1 cellular context compared by ENCODE assay signal in the genomic region with DNA sequence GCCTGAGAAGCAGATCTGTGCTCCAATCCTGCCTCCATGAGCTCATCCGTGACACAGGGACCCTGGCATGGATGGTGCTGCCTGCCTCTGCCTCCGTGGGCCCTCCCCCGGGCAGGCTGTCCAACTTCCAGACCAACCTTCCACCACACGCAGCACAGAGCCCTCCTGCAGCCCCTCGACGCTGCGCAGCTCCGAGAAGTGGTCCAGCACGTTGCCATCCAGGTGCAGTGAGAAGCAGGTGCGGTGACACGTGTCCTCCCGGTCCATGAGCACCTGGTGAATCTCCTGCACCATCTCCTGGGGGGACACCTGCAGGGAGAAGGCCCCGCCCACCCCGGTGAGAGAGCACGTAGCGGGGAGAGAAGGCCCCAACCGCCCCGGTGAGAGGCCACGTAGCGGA.
TF ChIP-seq lines count a peak whose summit lies in the region.

No MANE protein-coding gene starts in this region.

TF ChIP-seq in HEK293, 187 proteins besides CTCF, POLR2A, EP300 and RAD21:
- no peak for TF ChIP-seq ZNF24 (tag by site-specific recombination; IDR thresholded peaks at IDR 0.05)
- TF ChIP-seq KLF10 (tag by site-specific recombination; IDR thresholded peaks at IDR 0.05), result no peak
- no peak for TF ChIP-seq ZFP69B (tag by site-specific recombination; IDR thresholded peaks at IDR 0.05)
- TF ChIP-seq ZNF596 (tag by site-specific recombination; IDR thresholded peaks at IDR 0.05), result no peak
- no peak for TF ChIP-seq ZNF623 (tag by site-specific recombination; IDR thresholded peaks at IDR 0.05)
- no peak for TF ChIP-seq BCL11A (tag by site-specific recombination; IDR thresholded peaks at IDR 0.05; ENCODE audit: low read depth)
- no peak for TF ChIP-seq ZNF561 (tag by site-specific recombination; IDR thresholded peaks at IDR 0.05; ENCODE audit: borderline replicate concordance)
- peak; percentile 25; the same call in 1 of the 2 replicates for TF ChIP-seq ZNF600 (tag by site-specific recombination; IDR thresholded peaks at IDR 0.05)
- TF ChIP-seq SP2 (tag by site-specific recombination; IDR thresholded peaks at IDR 0.05), result 0 out of 2 replicates have a peak, but pooled peaks have one; percentile 4
- TF ChIP-seq, protein P1, sequence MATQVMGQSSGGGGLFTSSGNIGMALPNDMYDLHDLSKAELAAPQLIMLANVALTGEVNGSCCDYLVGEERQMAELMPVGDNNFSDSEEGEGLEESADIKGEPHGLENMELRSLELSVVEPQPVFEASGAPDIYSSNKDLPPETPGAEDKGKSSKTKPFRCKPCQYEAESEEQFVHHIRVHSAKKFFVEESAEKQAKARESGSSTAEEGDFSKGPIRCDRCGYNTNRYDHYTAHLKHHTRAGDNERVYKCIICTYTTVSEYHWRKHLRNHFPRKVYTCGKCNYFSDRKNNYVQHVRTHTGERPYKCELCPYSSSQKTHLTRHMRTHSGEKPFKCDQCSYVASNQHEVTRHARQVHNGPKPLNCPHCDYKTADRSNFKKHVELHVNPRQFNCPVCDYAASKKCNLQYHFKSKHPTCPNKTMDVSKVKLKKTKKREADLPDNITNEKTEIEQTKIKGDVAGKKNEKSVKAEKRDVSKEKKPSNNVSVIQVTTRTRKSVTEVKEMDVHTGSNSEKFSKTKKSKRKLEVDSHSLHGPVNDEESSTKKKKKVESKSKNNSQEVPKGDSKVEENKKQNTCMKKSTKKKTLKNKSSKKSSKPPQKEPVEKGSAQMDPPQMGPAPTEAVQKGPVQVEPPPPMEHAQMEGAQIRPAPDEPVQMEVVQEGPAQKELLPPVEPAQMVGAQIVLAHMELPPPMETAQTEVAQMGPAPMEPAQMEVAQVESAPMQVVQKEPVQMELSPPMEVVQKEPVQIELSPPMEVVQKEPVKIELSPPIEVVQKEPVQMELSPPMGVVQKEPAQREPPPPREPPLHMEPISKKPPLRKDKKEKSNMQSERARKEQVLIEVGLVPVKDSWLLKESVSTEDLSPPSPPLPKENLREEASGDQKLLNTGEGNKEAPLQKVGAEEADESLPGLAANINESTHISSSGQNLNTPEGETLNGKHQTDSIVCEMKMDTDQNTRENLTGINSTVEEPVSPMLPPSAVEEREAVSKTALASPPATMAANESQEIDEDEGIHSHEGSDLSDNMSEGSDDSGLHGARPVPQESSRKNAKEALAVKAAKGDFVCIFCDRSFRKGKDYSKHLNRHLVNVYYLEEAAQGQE (tag by site-specific recombination; IDR thresholded peaks at IDR 0.05), result no peak
- no peak for TF ChIP-seq TRIM28 (IDR thresholded peaks at IDR 0.05; ENCODE audit: borderline replicate concordance, low read length)
